Comparison of ENCODE assay signal across 22 cellular contexts in the genomic region with DNA sequence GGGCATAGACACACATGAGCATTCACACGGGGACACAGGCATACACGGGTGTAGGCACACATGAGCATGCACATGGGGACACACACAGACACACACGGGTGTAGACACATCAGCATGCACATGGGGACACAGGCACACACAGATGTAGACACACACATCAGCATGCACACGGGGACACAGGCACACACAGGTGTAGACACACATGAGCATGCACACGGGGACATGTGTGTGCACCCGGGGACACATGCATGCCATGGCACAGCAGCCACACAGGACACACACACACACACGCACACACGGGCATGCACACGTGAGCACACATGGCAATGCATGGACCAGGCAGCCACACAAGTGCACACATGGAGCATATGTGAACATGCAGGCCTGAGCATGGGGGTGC.
"Had no signal": no experiment of that assay in that cellular context is flagged by ENCODE, and none has a peak within 500 bp of the region (broad histone marks: within the 10 kb centered on the region; RNA-seq: fewer than 3 reads in every experiment).

No MANE protein-coding gene starts in this region.

- H3K36me3 ChIP-seq: thyroid gland had no signal

- H3K27ac ChIP-seq: coronary artery, hepatocyte, left ventricle myocardium inferior, lower lobe of right lung, sigmoid colon, skin epidermis, suprapubic skin, thyroid gland had no signal

- FAIRE-seq: endothelial cell of umbilical vein, kidney had no signal

- H3K4me2 ChIP-seq: hepatocyte had no signal

- H3K9me3 ChIP-seq: left ventricle myocardium inferior, lower lobe of right lung, sigmoid colon, suprapubic skin, thyroid gland had no signal

- ATAC-seq: left cardiac atrium, lower lobe of right lung had no signal

- H3K4me3 ChIP-seq: coronary artery, hepatocyte, left ventricle myocardium inferior, lower lobe of right lung, sigmoid colon, skin epidermis, suprapubic skin, thyroid gland had no signal

- H3K4me1 ChIP-seq: thyroid gland had no signal

- H3K27me3 ChIP-seq: hepatocyte, sigmoid colon, suprapubic skin, thyroid gland had no signal

- H3K79me2 ChIP-seq: hepatocyte had no signal

- H2AFZ ChIP-seq: hepatocyte had no signal

- DNase-seq: effector CD4-positive, alpha-beta T cell; endodermal cell; erythroblast; foreskin melanocyte; head of caudate nucleus; kidney; left cardiac atrium; left ventricle myocardium inferior; lower lobe of right lung; midbrain; nephron progenitor cell; posterior cingulate gyrus; sigmoid colon; stimulated activated CD4-positive, alpha-beta T cell treated with anti-CD3 and anti-CD28 coated beads, Interleukin-2, amount 100 ng/mL, for 24 hours; stimulated activated CD4-positive, alpha-beta T cell treated with anti-CD3 and anti-CD28 coated beads, Interleukin-4, amount 100 ng/mL, for 4 hours; stimulated activated naive CD4-positive, alpha-beta T cell; thyroid gland had no signal
